Comparison of ENCODE assay signal across 34 cellular contexts in the genomic region with DNA sequence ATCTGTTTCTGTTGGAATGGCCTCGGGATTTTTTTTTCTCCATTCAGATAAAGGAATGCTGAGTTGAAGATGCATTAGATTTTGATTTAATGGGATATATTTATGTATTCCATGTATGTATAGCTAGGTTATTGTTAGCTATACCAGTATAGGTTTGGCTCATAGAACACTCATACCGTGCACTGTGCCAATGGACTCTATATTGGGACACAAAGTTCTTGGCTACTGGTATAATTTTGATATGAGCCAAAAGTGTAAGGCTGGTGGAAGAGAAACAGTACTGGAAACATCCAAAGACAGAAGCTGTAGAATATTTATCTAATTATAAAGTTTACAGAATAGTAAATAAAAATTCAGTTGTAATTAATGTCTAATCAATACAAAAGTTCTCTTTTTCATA.
"Had no signal": no experiment of that assay in that cellular context is flagged by ENCODE, and none has a peak within 500 bp of the region (broad histone marks: within the 10 kb centered on the region; RNA-seq: fewer than 3 reads in every experiment).

No MANE protein-coding gene starts in this region.

- DNase-seq: activated B cell treated with CpG ODN at 0.5 μM for 24 hours; activated CD4-positive, alpha-beta memory T cell treated with anti-CD3 and anti-CD28 coated beads, Interleukin-2, amount 10 ng/mL, durations not matched to agents 7 days and 5 days; activated CD4-positive, alpha-beta T cell treated with anti-CD3 and anti-CD28 coated beads for 1 hour; activated CD4-positive, alpha-beta T cell treated with anti-CD3 and anti-CD28 coated beads for 48 hours; activated CD8-positive, alpha-beta memory T cell treated with anti-CD3 and anti-CD28 coated beads for 24 hours; activated CD8-positive, alpha-beta memory T cell treated with anti-CD3 and anti-CD28 coated beads, Interleukin-2, amount 10 ng/mL, durations not matched to agents 7 days and 5 days; activated CD8-positive, alpha-beta memory T cell treated with anti-CD3 and anti-CD28 coated beads, Interleukin-2, amount 50 U/mL, for 48 hours; activated effector memory CD4-positive, alpha-beta T cell treated with Interleukin-2 at 50 U/mL for 16 hours; activated naive CD4-positive, alpha-beta T cell treated with anti-CD3 and anti-CD28 coated beads, Interleukin-2, amount 10 ng/mL, durations not matched to agents 7 days and 5 days; activated naive CD8-positive, alpha-beta T cell treated with anti-CD3 and anti-CD28 coated beads, Interleukin-2, amount 50 U/mL, for 24 hours; activated T-cell treated with anti-CD3 and anti-CD28 coated beads, Interleukin-2, amount 50 U/mL, for 48 hours; anterior cingulate cortex; NCI-H1092; NCI-H1417; NCI-H146; NCI-H187; NCI-H2029 treated with DMSO at 0.1 percent for 48 hours; NCI-H2171 treated with DMSO at 0.1 percent for 48 hours; NCI-H2227 treated with DMSO at 0.1 percent for 48 hours; NCI-H446; NCI-H510A treated with DMSO at 0.1 percent for 48 hours; NCI-H526 treated with DMSO at 0.1 percent for 48 hours; NCI-H774; SIG-M5; SW 1271; T-helper 1 cell; T-helper 2 cell; T-helper 9 cell had no signal

- H3K36me3 ChIP-seq: brain microvascular endothelial cell had no signal

- ATAC-seq: activated CD8-positive, alpha-beta memory T cell treated with anti-CD3 and anti-CD28 coated beads, Interleukin-2, amount 10 ng/mL, durations not matched to agents 7 days and 5 days; activated naive CD8-positive, alpha-beta T cell treated with anti-CD3 and anti-CD28 coated beads, Interleukin-2, amount 50 U/mL, for 24 hours; K562; Panc1 had no signal

- H3K36me3 Mint-ChIP-seq: activated CD8-positive, alpha-beta memory T cell treated with anti-CD3 and anti-CD28 coated beads, Interleukin-2, amount 10 ng/mL, durations not matched to agents 7 days and 5 days; activated naive CD4-positive, alpha-beta T cell treated with anti-CD3 and anti-CD28 coated beads, Interleukin-2, amount 10 ng/mL, durations not matched to agents 7 days and 5 days; activated naive CD8-positive, alpha-beta T cell had no signal

- H3K27ac Mint-ChIP-seq: activated B cell treated with CpG ODN at 0.5 μM for 24 hours; activated CD4-positive, alpha-beta memory T cell treated with anti-CD3 and anti-CD28 coated beads, Interleukin-2, amount 10 ng/mL, durations not matched to agents 7 days and 5 days; activated CD8-positive, alpha-beta memory T cell treated with anti-CD3 and anti-CD28 coated beads, Interleukin-2, amount 10 ng/mL, durations not matched to agents 7 days and 5 days; activated naive CD4-positive, alpha-beta T cell treated with anti-CD3 and anti-CD28 coated beads, Interleukin-2, amount 10 ng/mL, durations not matched to agents 7 days and 5 days; activated naive CD8-positive, alpha-beta T cell; activated naive CD8-positive, alpha-beta T cell treated with anti-CD3 and anti-CD28 coated beads, Interleukin-2, amount 50 U/mL, for 24 hours had no signal

- H3K4me3 ChIP-seq: K562 had no signal

- H3K27me3 ChIP-seq: brain microvascular endothelial cell had no signal

- H3K4me3 Mint-ChIP-seq: activated B cell treated with CpG ODN at 0.5 μM for 24 hours; activated CD4-positive, alpha-beta memory T cell treated with anti-CD3 and anti-CD28 coated beads, Interleukin-2, amount 10 ng/mL, durations not matched to agents 7 days and 5 days; activated CD8-positive, alpha-beta memory T cell treated with anti-CD3 and anti-CD28 coated beads, Interleukin-2, amount 10 ng/mL, durations not matched to agents 7 days and 5 days; activated naive CD4-positive, alpha-beta T cell treated with anti-CD3 and anti-CD28 coated beads, Interleukin-2, amount 10 ng/mL, durations not matched to agents 7 days and 5 days; activated naive CD8-positive, alpha-beta T cell; activated naive CD8-positive, alpha-beta T cell treated with anti-CD3 and anti-CD28 coated beads, Interleukin-2, amount 50 U/mL, for 24 hours; central memory CD8-positive, alpha-beta T cell had no signal

- H3K27ac ChIP-seq: brain microvascular endothelial cell, VCaP had no signal

- H3K27me3 Mint-ChIP-seq: activated B cell treated with CpG ODN at 0.5 μM for 24 hours; activated CD4-positive, alpha-beta memory T cell treated with anti-CD3 and anti-CD28 coated beads, Interleukin-2, amount 10 ng/mL, durations not matched to agents 7 days and 5 days; activated CD8-positive, alpha-beta memory T cell treated with anti-CD3 and anti-CD28 coated beads, Interleukin-2, amount 10 ng/mL, durations not matched to agents 7 days and 5 days; activated naive CD4-positive, alpha-beta T cell treated with anti-CD3 and anti-CD28 coated beads, Interleukin-2, amount 10 ng/mL, durations not matched to agents 7 days and 5 days; activated naive CD8-positive, alpha-beta T cell; activated naive CD8-positive, alpha-beta T cell treated with anti-CD3 and anti-CD28 coated beads, Interleukin-2, amount 50 U/mL, for 24 hours; central memory CD8-positive, alpha-beta T cell had no signal

- H3K4me1 Mint-ChIP-seq: activated B cell treated with CpG ODN at 0.5 μM for 24 hours; activated CD4-positive, alpha-beta memory T cell treated with anti-CD3 and anti-CD28 coated beads, Interleukin-2, amount 10 ng/mL, durations not matched to agents 7 days and 5 days; activated CD8-positive, alpha-beta memory T cell treated with anti-CD3 and anti-CD28 coated beads, Interleukin-2, amount 10 ng/mL, durations not matched to agents 7 days and 5 days; activated naive CD4-positive, alpha-beta T cell treated with anti-CD3 and anti-CD28 coated beads, Interleukin-2, amount 10 ng/mL, durations not matched to agents 7 days and 5 days; activated naive CD8-positive, alpha-beta T cell treated with anti-CD3 and anti-CD28 coated beads, Interleukin-2, amount 50 U/mL, for 24 hours; central memory CD8-positive, alpha-beta T cell had no signal
